11 cellular contexts compared by ENCODE assay signal in genomic region chr7:144384071-144384470, GRCh38. TPM values are rescaled to one million over a fixed set of nuclear protein-coding genes. Genes with fewer than 3 reads are reported as not detected.
DNase-seq lines count a peak whose midpoint lies in the region; ATAC-seq and TF ChIP-seq lines count a peak whose summit lies in the region.
"Had no signal": no experiment of that assay in that cellular context is flagged by ENCODE, and none has a peak within 500 bp of the region (broad histone marks: within the 10 kb centered on the region; RNA-seq: fewer than 3 reads in every experiment).

No MANE protein-coding gene starts in this region.

- peaks cover 5 to 7% of the 10 kb centered on the region in 2 donors for H3K36me3 ChIP-seq in mucosa of rectum (ENCODE audit: control insufficient read depth in 2 of 2, insufficient read depth in 2 of 2, low read length in 2 of 2)
- H3K36me3 ChIP-seq in left lung = peaks cover 0 to 17% of the 10 kb centered on the region in 2 donors

- peak overlapping the region; percentile 47 for H3K27ac Mint-ChIP-seq in activated T-helper 17 cell treated with anti-CD3 and anti-CD28 coated beads, Interleukin-2, amount 50 U/mL, for 72 hours

- H3K27me3 Mint-ChIP-seq in activated T-helper 17 cell treated with anti-CD3 and anti-CD28 coated beads, Interleukin-2, amount 50 U/mL, for 72 hours = no peaks in the 10 kb centered on the region

- no peak for DNase-seq in effector CD8-positive, alpha-beta T cell (lab: John Stamatoyannopoulos, UW)
- DNase-seq in NCI-H69 (lab: John Stamatoyannopoulos, UW) = no peak
- no peak for DNase-seq in left lung
- no peak for DNase-seq in NCI-H2081 (lab: John Stamatoyannopoulos, UW)

- H3K4me3 Mint-ChIP-seq in activated T-helper 17 cell treated with anti-CD3 and anti-CD28 coated beads, Interleukin-2, amount 50 U/mL, for 72 hours = peak overlapping the region; percentile 7
- H3K4me3 Mint-ChIP-seq: brain had no signal

- peak overlapping the region; percentile 63 to 73 for H3K27ac ChIP-seq in mucosa of rectum (ENCODE audit: low read depth in 2 of 2, low read length in 2 of 2)
- no peak overlapping the region for H3K27ac ChIP-seq in left lung

- H3K9me3 Mint-ChIP-seq in activated T-helper 17 cell treated with anti-CD3 and anti-CD28 coated beads, Interleukin-2, amount 50 U/mL, for 72 hours = no peaks in the 10 kb centered on the region
- H3K9me3 Mint-ChIP-seq: brain, IgD-negative memory B cell had no signal

- peak overlapping the region in 1 of 2 donors; percentile 26 for H3K9ac ChIP-seq in mucosa of rectum (ENCODE audit: low read depth in 1 of 2, low read length in 2 of 2)

- ATAC-seq in GM18858 (IDR thresholded peaks at IDR 0.05; ENCODE audit: unreplicated experiment) (peak; percentile 79), HG02885 (IDR thresholded peaks at IDR 0.05; ENCODE audit: poor library complexity, unreplicated experiment) (peak; percentile 96), left lung (no peak)
- peak; percentile 69 for ATAC-seq in activated T-helper 17 cell treated with anti-CD3 and anti-CD28 coated beads, Interleukin-2, amount 50 U/mL, for 72 hours (replicated peaks)

- TF ChIP-seq CTCF in left lung (IDR thresholded peaks at IDR 0.05) = no peak

- H3K4me1 ChIP-seq in mucosa of rectum (ENCODE audit: control insufficient read depth in 2 of 2, insufficient read depth in 2 of 2, low read length in 2 of 2) = peaks cover 10 to 12% of the 10 kb centered on the region in 2 donors
- no peaks in the 10 kb centered on the region for H3K4me1 ChIP-seq in left lung

- peaks cover 7% of the 10 kb centered on the region for H3K4me1 Mint-ChIP-seq in activated T-helper 17 cell treated with anti-CD3 and anti-CD28 coated beads, Interleukin-2, amount 50 U/mL, for 72 hours
- H3K4me1 Mint-ChIP-seq: brain had no signal

- intact Hi-C loops in left lung (cut with DNase I) = no loop called here

- H3K27me3 ChIP-seq in mucosa of rectum (ENCODE audit: control insufficient read depth in 2 of 2, insufficient read depth in 2 of 2, low read length in 2 of 2) (no peaks in the 10 kb centered on the region), left lung (no peaks in the 10 kb centered on the region)

- H3K36me3 Mint-ChIP-seq in activated T-helper 17 cell treated with anti-CD3 and anti-CD28 coated beads, Interleukin-2, amount 50 U/mL, for 72 hours (ENCODE audit: low read depth) = peaks cover 5% of the 10 kb centered on the region
- H3K36me3 Mint-ChIP-seq: brain had no signal

- H3K4me3 ChIP-seq in mucosa of rectum (ENCODE audit: low read length in 2 of 2) = peak overlapping the region; percentile 33 to 38
- no peak overlapping the region for H3K4me3 ChIP-seq in left lung

- H3K9me3 ChIP-seq in mucosa of rectum (ENCODE audit: control insufficient read depth in 2 of 2, low read length in 2 of 2) (no peaks in the 10 kb centered on the region), left lung (no peaks in the 10 kb centered on the region)

RNA-seq across cellular contexts. Expression of gene NOBOX, which starts 19.4 kb away (rescaled TPM):
- total RNA-seq in activated T-helper 17 cell treated with anti-CD3 and anti-CD28 coated beads, Interleukin-2, amount 50 U/mL, for 72 hours = not detected
- not detected for total RNA-seq in left lung
- total RNA-seq: lung microvascular endothelial cell had no signal

RNA-seq across cellular contexts. Expression of gene ARHGEF5, which starts 28.9 kb away (rescaled TPM):
- 10 to 100 TPM in 1 of 2 donors, 1 to 10 TPM in 1; 8.2 to 17.6 TPM for total RNA-seq in activated T-helper 17 cell treated with anti-CD3 and anti-CD28 coated beads, Interleukin-2, amount 50 U/mL, for 72 hours
- 10 to 100 TPM; 23.9 to 32.3 TPM for total RNA-seq in left lung

Comparison
In these comparisons a context has a peak if more than half of its experiments do, and no peak if none do; other contexts are left out.
1. H3K27ac ChIP-seq: peak in mucosa of rectum (2 of 2); none in left lung (0 of 2).
2. H3K4me3 ChIP-seq: peak in mucosa of rectum (2 of 2); none in left lung (0 of 2).